ENCODE assay signal across 1 cellular context in the genomic region with DNA sequence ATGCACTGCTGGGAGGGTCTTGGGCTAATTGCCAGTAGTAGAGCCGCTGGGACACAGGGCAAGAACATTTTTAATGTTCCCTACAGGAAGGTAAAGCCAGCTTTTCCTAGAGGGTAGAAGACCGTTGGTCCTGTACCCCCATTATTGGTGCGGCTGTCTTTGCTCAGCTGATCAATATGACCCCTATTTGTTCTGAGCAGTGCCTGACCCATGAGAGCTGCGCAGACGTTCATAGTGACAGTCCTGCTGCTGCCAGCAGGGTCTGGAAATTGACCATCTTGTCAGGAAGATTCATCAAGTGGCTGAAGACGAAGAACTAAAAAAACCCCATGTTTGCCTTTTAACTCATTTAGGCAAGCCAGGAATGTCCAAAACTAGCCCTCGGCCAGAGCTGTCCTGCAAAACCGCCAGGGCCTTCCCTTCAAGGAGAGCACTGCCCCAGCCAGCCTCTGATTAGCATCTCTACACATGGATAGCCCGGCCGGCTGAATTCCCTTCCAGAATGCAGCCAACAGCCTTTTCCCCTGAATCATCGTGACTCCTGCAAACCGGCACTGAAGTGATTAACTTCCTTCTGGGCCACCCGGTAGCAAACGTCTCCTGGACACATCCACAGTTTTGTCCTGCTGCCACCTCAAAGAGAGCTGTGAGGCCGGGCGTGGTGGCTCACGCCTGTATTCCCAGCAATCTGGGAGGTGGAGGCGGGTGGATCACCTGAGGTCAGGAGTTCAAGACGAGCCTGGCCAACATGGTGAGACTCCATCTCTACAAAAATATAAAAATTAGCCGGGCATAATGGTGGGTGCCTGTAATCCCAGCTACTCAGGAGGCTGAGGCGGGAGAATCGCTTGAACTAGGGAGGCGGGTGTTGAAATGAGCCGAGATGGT.
A peak's percentile ranks its signal among the peaks of the same experiment; 100 is the strongest.
TF ChIP-seq lines count a peak whose summit lies in the region.

No MANE protein-coding gene starts in this region.

TF ChIP-seq in K562, 482 proteins besides CTCF, POLR2A, EP300 and RAD21 (continued from another document and continues in another):
- TF ChIP-seq, protein P1, sequence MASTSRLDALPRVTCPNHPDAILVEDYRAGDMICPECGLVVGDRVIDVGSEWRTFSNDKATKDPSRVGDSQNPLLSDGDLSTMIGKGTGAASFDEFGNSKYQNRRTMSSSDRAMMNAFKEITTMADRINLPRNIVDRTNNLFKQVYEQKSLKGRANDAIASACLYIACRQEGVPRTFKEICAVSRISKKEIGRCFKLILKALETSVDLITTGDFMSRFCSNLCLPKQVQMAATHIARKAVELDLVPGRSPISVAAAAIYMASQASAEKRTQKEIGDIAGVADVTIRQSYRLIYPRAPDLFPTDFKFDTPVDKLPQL (IDR thresholded peaks at IDR 0.05; ENCODE audit: extremely low read depth, insufficient read length) = no peak
- TF ChIP-seq TOE1 (IDR thresholded peaks at IDR 0.05; ENCODE audit: borderline replicate concordance) (0 out of 2 replicates have a peak, but pooled peaks have one; percentile 38), TOE1 (CRISPR knock-in tag; IDR thresholded peaks at IDR 0.05; ENCODE audit: borderline replicate concordance, low read depth) (no peak), ADNP (tag; IDR thresholded peaks at IDR 0.05) (no peak), CBX3 (IDR thresholded peaks at IDR 0.05; ENCODE audit: borderline replicate concordance in 1 of 2, low read length in 2 of 2) (peak in 1 of 2 experiments; percentile 51; a peak in 1 of 3 replicates), ZBTB7A (IDR thresholded peaks at IDR 0.05; ENCODE audit: borderline replicate concordance, control insufficient read depth, low read depth, low read length) (no peak), RB1 (IDR thresholded peaks at IDR 0.05; ENCODE audit: low read depth) (no peak), STAG1 (CRISPR knock-in tag; IDR thresholded peaks at IDR 0.05; ENCODE audit: borderline replicate concordance) (no peak), ELF4 (CRISPR knock-in tag; IDR thresholded peaks at IDR 0.05) (0 out of 2 replicates have a peak, but pooled peaks have one; percentile 16), SAP30 (IDR thresholded peaks at IDR 0.05; ENCODE audit: borderline replicate concordance, insufficient read depth, low read depth, low read length, poor library complexity, severe bottlenecking) (no peak), ZSCAN32 (CRISPR knock-in tag; IDR thresholded peaks at IDR 0.05) (no peak), NFXL1 (CRISPR knock-in tag; IDR thresholded peaks at IDR 0.05) (0 out of 2 replicates have a peak, but pooled peaks have one; percentile 13), MBD2 (IDR thresholded peaks at IDR 0.05; ENCODE audit: borderline replicate concordance, low read depth) (peak; percentile 48; the same call in 1 of the 2 replicates), BHLHE40 (IDR thresholded peaks at IDR 0.05; ENCODE audit: low read length) (peak; percentile 42), ESRRA (IDR thresholded peaks at IDR 0.05; ENCODE audit: borderline replicate concordance, low read depth) (peak; percentile 21; the same call in 1 of the 2 replicates), ZZZ3 (IDR thresholded peaks at IDR 0.05) (no peak), ZNF175 (CRISPR knock-in tag; IDR thresholded peaks at IDR 0.05; ENCODE audit: low read depth) (peak; percentile 43; the same call in 1 of the 2 replicates), SMAD4 (CRISPR knock-in tag; conservative IDR thresholded peaks at IDR 0.05) (peak; percentile 83), SRF (CRISPR knock-in tag; IDR thresholded peaks at IDR 0.05) (peak in 1 of 2 experiments; percentile 68; a peak in 2 of 4 replicates), LARP7 (IDR thresholded peaks at IDR 0.05) (no peak), ATF1 (CRISPR knock-in tag; IDR thresholded peaks at IDR 0.05) (no peak), ATF1 (tag; IDR thresholded peaks at IDR 0.05) (no peak; the same call in 1 of the 2 replicates), ZFPM2 (CRISPR knock-in tag; IDR thresholded peaks at IDR 0.05) (no peak), TAF9B (IDR thresholded peaks at IDR 0.05; ENCODE audit: partially characterized antibody) (peak; percentile 87), LEF1 (IDR thresholded peaks at IDR 0.05) (peak; percentile 73), HDAC1 (IDR thresholded peaks at IDR 0.05) (no peak), TCFL5 (CRISPR knock-in tag; conservative IDR thresholded peaks at IDR 0.05) (no peak), NR2C2 (CRISPR knock-in tag; IDR thresholded peaks at IDR 0.05) (no peak), NR2C2 (tag; IDR thresholded peaks at IDR 0.05) (peak; percentile 96), SP1 (CRISPR knock-in tag; IDR thresholded peaks at IDR 0.05) (no peak), ZNF561 (CRISPR knock-in tag; conservative IDR thresholded peaks at IDR 0.05) (no peak), ZNF77 (CRISPR knock-in tag; IDR thresholded peaks at IDR 0.05) (no peak), PURB (CRISPR knock-in tag; IDR thresholded peaks at IDR 0.05; ENCODE audit: low read depth) (no peak), PML (IDR thresholded peaks at IDR 0.05; ENCODE audit: low read length) (peak; percentile 42), XRCC5 (IDR thresholded peaks at IDR 0.05; ENCODE audit: low read depth, low read length) (no peak), ZBTB1 (CRISPR knock-in tag; IDR thresholded peaks at IDR 0.05; ENCODE audit: borderline replicate concordance, low read depth) (no peak), CCAR2 (IDR thresholded peaks at IDR 0.05; ENCODE audit: low read depth, low read length) (no peak), NEUROD1 (IDR thresholded peaks at IDR 0.05; ENCODE audit: borderline replicate concordance, low read depth, low read length, partially characterized antibody) (peak; percentile 52), ZNF764 (CRISPR knock-in tag; IDR thresholded peaks at IDR 0.05; ENCODE audit: low read depth) (0 out of 2 replicates have a peak, but pooled peaks have one; percentile 8), ZNF133 (CRISPR knock-in tag; IDR thresholded peaks at IDR 0.05) (peak; percentile 3; the same call in 1 of the 2 replicates), XRCC3 (IDR thresholded peaks at IDR 0.05) (no peak), SREBF1 (IDR thresholded peaks at IDR 0.05; ENCODE audit: borderline replicate concordance, low read depth, low read length) (no peak)
- TF ChIP-seq, protein P2, sequence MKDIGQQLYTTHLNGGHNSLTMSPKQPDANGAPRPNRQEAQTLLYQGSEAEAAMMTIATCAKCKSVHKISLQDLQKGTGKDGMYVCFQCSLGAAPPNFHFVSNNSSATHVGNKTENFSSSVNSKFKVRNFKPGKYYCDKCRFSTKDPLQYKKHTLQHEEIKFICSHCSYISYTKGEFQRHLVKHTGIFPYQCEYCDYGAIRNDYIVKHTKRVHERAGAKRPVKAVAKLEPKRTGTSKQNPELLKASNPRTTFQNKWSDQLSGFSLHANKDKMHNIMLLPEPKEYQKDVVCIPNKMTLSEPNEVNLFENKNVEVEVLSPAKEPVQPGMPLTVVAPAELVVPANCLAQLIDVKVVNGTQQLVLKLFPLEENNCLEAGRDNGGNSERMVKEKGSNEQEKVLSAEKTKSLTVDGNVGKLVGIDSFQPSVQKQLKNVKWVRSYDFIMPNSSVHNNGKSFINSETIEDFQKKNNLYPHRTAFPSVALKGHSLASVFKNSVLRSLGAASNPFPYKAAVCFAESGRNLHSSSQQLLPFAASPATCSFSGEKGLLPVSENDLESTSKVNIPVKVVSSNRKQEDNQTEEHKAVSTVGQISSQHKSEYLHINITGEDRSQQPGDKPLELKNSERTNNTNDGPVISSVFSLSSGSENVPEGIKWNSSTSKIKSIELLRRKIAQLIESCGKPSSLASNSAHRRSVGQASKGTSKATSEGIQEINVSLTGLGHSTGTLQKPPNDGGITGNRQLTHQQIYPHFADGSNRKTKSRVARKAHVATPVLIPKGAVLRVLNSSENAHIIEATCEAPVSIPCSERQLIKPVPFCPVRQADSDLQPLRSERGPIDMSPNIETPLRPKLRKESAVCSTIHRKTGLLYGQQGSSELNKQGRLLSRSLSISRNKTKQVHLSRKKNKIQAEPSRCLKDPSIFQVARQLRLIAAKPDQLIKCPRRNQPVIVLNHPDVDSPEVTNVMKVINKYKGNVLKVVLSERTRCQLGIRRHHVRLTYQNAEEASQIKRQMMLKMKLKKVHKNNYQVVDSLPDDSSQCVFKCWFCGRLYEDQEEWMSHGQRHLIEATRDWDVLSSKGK (CRISPR knock-in tag; IDR thresholded peaks at IDR 0.05) = no peak
- TF ChIP-seq, protein P3, sequence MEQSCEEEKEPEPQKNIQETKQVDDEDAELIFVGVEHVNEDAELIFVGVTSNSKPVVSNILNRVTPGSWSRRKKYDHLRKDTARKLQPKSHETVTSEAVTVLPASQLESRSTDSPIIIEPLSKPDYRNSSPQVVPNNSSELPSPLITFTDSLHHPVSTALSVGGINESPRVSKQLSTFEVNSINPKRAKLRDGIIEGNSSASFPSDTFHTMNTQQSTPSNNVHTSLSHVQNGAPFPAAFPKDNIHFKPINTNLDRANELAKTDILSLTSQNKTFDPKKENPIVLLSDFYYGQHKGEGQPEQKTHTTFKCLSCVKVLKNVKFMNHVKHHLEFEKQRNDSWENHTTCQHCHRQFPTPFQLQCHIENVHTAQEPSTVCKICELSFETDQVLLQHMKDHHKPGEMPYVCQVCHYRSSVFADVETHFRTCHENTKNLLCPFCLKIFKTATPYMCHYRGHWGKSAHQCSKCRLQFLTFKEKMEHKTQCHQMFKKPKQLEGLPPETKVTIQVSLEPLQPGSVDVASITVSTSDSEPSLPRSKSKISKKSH (CRISPR knock-in tag; IDR thresholded peaks at IDR 0.05) = no peak
- TF ChIP-seq, protein P4, sequence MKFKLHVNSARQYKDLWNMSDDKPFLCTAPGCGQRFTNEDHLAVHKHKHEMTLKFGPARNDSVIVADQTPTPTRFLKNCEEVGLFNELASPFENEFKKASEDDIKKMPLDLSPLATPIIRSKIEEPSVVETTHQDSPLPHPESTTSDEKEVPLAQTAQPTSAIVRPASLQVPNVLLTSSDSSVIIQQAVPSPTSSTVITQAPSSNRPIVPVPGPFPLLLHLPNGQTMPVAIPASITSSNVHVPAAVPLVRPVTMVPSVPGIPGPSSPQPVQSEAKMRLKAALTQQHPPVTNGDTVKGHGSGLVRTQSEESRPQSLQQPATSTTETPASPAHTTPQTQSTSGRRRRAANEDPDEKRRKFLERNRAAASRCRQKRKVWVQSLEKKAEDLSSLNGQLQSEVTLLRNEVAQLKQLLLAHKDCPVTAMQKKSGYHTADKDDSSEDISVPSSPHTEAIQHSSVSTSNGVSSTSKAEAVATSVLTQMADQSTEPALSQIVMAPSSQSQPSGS (CRISPR knock-in tag; IDR thresholded peaks at IDR 0.05) = no peak
- TF ChIP-seq, protein P5, sequence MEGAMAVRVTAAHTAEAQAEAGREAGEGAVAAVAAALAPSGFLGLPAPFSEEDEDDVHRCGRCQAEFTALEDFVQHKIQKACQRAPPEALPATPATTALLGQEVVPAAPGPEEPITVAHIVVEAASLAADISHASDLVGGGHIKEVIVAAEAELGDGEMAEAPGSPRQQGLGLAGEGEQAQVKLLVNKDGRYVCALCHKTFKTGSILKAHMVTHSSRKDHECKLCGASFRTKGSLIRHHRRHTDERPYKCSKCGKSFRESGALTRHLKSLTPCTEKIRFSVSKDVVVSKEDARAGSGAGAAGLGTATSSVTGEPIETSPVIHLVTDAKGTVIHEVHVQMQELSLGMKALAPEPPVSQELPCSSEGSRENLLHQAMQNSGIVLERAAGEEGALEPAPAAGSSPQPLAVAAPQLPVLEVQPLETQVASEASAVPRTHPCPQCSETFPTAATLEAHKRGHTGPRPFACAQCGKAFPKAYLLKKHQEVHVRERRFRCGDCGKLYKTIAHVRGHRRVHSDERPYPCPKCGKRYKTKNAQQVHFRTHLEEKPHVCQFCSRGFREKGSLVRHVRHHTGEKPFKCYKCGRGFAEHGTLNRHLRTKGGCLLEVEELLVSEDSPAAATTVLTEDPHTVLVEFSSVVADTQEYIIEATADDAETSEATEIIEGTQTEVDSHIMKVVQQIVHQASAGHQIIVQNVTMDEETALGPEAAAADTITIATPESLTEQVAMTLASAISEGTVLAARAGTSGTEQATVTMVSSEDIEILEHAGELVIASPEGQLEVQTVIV (CRISPR knock-in tag; IDR thresholded peaks at IDR 0.05; ENCODE audit: borderline replicate concordance) = no peak
- TF ChIP-seq, protein P6, sequence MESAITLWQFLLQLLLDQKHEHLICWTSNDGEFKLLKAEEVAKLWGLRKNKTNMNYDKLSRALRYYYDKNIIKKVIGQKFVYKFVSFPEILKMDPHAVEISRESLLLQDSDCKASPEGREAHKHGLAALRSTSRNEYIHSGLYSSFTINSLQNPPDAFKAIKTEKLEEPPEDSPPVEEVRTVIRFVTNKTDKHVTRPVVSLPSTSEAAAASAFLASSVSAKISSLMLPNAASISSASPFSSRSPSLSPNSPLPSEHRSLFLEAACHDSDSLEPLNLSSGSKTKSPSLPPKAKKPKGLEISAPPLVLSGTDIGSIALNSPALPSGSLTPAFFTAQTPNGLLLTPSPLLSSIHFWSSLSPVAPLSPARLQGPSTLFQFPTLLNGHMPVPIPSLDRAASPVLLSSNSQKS (CRISPR knock-in tag; IDR thresholded peaks at IDR 0.05) = no peak
- TF ChIP-seq, protein P7, sequence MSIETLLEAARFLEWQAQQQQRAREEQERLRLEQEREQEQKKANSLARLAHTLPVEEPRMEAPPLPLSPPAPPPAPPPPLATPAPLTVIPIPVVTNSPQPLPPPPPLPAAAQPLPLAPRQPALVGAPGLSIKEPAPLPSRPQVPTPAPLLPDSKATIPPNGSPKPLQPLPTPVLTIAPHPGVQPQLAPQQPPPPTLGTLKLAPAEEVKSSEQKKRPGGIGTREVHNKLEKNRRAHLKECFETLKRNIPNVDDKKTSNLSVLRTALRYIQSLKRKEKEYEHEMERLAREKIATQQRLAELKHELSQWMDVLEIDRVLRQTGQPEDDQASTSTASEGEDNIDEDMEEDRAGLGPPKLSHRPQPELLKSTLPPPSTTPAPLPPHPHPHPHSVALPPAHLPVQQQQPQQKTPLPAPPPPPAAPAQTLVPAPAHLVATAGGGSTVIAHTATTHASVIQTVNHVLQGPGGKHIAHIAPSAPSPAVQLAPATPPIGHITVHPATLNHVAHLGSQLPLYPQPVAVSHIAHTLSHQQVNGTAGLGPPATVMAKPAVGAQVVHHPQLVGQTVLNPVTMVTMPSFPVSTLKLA (conservative IDR thresholded peaks at IDR 0.05) = peak; percentile 57 to 76; a peak in 3 of 4 replicates
- TF ChIP-seq, protein P8, sequence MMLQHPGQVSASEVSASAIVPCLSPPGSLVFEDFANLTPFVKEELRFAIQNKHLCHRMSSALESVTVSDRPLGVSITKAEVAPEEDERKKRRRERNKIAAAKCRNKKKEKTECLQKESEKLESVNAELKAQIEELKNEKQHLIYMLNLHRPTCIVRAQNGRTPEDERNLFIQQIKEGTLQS (IDR thresholded peaks at IDR 0.05) = no peak; the same call in 1 of the 2 replicates
- TF ChIP-seq, protein P8 (CRISPR knock-in tag; conservative IDR thresholded peaks at IDR 0.05) = no peak
- TF ChIP-seq, protein P9, sequence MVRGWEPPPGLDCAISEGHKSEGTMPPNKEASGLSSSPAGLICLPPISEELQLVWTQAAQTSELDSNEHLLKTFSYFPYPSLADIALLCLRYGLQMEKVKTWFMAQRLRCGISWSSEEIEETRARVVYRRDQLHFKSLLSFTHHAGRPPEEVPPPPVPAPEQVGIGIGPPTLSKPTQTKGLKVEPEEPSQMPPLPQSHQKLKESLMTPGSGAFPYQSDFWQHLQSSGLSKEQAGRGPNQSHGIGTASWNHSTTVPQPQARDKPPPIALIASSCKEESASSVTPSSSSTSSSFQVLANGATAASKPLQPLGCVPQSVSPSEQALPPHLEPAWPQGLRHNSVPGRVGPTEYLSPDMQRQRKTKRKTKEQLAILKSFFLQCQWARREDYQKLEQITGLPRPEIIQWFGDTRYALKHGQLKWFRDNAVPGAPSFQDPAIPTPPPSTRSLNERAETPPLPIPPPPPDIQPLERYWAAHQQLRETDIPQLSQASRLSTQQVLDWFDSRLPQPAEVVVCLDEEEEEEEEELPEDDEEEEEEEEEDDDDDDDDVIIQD (CRISPR knock-in tag; IDR thresholded peaks at IDR 0.05) = no peak
